ENCODE assay signal across 18 cellular contexts in genomic region chr10:11646450-11646849, GRCh38. TPM values are rescaled to one million over a fixed set of nuclear protein-coding genes. Genes with fewer than 3 reads are reported as not detected.
DNase-seq lines count a peak whose midpoint lies in the region; ATAC-seq and TF ChIP-seq lines count a peak whose summit lies in the region.
"Had no signal": no experiment of that assay in that cellular context is flagged by ENCODE, and none has a peak within 500 bp of the region (broad histone marks: within the 10 kb centered on the region; RNA-seq: fewer than 3 reads in every experiment).

No MANE protein-coding gene starts in this region.

- peaks cover 4% of the 10 kb centered on the region for H3K9me3 Mint-ChIP-seq in neural progenitor cell

- H3K4me1 ChIP-seq in DOHH2 (ENCODE audit: control insufficient read depth, low read length) (peaks cover 54% of the 10 kb centered on the region), OCI-LY7 (ENCODE audit: insufficient read depth, low read length, poor library complexity, severe bottlenecking) (peaks cover 25% of the 10 kb centered on the region), neural progenitor cell (no peaks in the 10 kb centered on the region), suprapubic skin (no peaks in the 10 kb centered on the region)
- H3K4me1 ChIP-seq: BLaER1, HAP-1 had no signal

- H3K9me3 ChIP-seq in DOHH2 (ENCODE audit: control insufficient read depth, insufficient read depth, low read length) (no peaks in the 10 kb centered on the region), OCI-LY7 (ENCODE audit: low read length) (no peaks in the 10 kb centered on the region), neural progenitor cell (ENCODE audit: low read depth) (no peaks in the 10 kb centered on the region), suprapubic skin (no peaks in the 10 kb centered on the region)
- H3K9me3 ChIP-seq: BLaER1, HAP-1, SJSA1 had no signal

- H3K27ac Mint-ChIP-seq in neural progenitor cell: no peak overlapping the region

- no peak overlapping the region for H3K9ac ChIP-seq in neural progenitor cell
- H3K9ac ChIP-seq: BLaER1 had no signal

- no peaks in the 10 kb centered on the region for H3K4me1 Mint-ChIP-seq in neural progenitor cell

- POLR2A ChIA-PET in OCI-LY7 (lab: Charles Lee): interaction anchor here (0.6 to 1.8 kb wide), 8 partner anchors 10 to 38 kb away, joined by 3 to 6 read pairs (median 4); no protein-coding TSS in a partner anchor

- no peak overlapping the region for H3K27ac ChIP-seq in DOHH2 (ENCODE audit: low read depth, low read length)
- H3K27ac ChIP-seq in OCI-LY7 (ENCODE audit: low read depth, low read length, poor library complexity, severe bottlenecking): peak overlapping the region; percentile 22
- H3K27ac ChIP-seq in neural progenitor cell: no peak overlapping the region
- no peak overlapping the region for H3K27ac ChIP-seq in suprapubic skin
- H3K27ac ChIP-seq: BLaER1, PC-9, SJSA1 had no signal

- H3K27me3 Mint-ChIP-seq in neural progenitor cell (ENCODE audit: insufficient read depth, low read depth): peaks cover 2% of the 10 kb centered on the region

- H3K4me3 Mint-ChIP-seq in neural progenitor cell: no peak overlapping the region

- DNase-seq in OCI-LY7 (ENCODE audit: low spot score): peak; percentile 55
- DNase-seq in neural progenitor cell (ENCODE audit: low spot score): no peak
- DNase-seq in NCI-H187 (lab: John Stamatoyannopoulos, UW): no peak
- DNase-seq in NCI-H1694 treated with DMSO at 0.1 percent for 48 hours (lab: John Stamatoyannopoulos, UW): no peak
- no peak for DNase-seq in UCSD-AML1 (lab: John Stamatoyannopoulos, UW; ENCODE audit: unreplicated experiment)
- DNase-seq in suprapubic skin (ENCODE audit: low spot score in 2 of 2): no peak
- DNase-seq: DND-41, GDM1, KG1, NCI-H1092 treated with DMSO at 0.1 percent for 48 hours, NCI-H1694, NCI-H526 treated with DMSO at 0.1 percent for 48 hours, PC-9 had no signal

- H3K9me2 ChIP-seq in DOHH2 (replicated peaks; ENCODE audit: control insufficient read depth, low read length) (no peaks in the 10 kb centered on the region), OCI-LY7 (ENCODE audit: insufficient read depth, low read length) (no peaks in the 10 kb centered on the region)

- TF ChIP-seq EP300 in suprapubic skin (IDR thresholded peaks at IDR 0.05): no peak

- H3K4me3 ChIP-seq in DOHH2 (ENCODE audit: low read length): peak overlapping the region; percentile 22
- peak overlapping the region; percentile 4 for H3K4me3 ChIP-seq in OCI-LY7 (ENCODE audit: low read depth, low read length, poor library complexity, severe bottlenecking)
- no peak overlapping the region for H3K4me3 ChIP-seq in neural progenitor cell
- no peak overlapping the region for H3K4me3 ChIP-seq in suprapubic skin
- H3K4me3 ChIP-seq: BLaER1, HAP-1, PC-9, SJSA1 had no signal

- BruUV-seq in OCI-LY7 (replicated peaks; lab: Mats Ljungman, UMichigan): no TSS peak

- H3K79me2 ChIP-seq in DOHH2 (ENCODE audit: control insufficient read depth, low read length) (no peaks in the 10 kb centered on the region), OCI-LY7 (ENCODE audit: insufficient read depth, low read depth, low read length) (no peaks in the 10 kb centered on the region), neural progenitor cell (ENCODE audit: low read depth) (no peaks in the 10 kb centered on the region)

- H4K20me1 ChIP-seq in DOHH2 (ENCODE audit: control insufficient read depth, insufficient read depth, low read depth, low read length) (no peaks in the 10 kb centered on the region), OCI-LY7 (ENCODE audit: insufficient read depth, low read length) (no peaks in the 10 kb centered on the region), neural progenitor cell (ENCODE audit: low read depth) (no peaks in the 10 kb centered on the region)
- H4K20me1 ChIP-seq: BLaER1 had no signal

- H3K27me3 ChIP-seq in DOHH2 (ENCODE audit: control insufficient read depth, low read length) (no peaks in the 10 kb centered on the region), neural progenitor cell (no peaks in the 10 kb centered on the region), suprapubic skin (peaks cover 2% of the 10 kb centered on the region)
- H3K27me3 ChIP-seq: BLaER1, SJSA1 had no signal

- peak overlapping the region; percentile 89 for H2AFZ ChIP-seq in OCI-LY7 (ENCODE audit: low read length)
- H2AFZ ChIP-seq in neural progenitor cell (replicated peaks): peak overlapping the region; percentile 21
- H2AFZ ChIP-seq: PC-9 had no signal

- TF ChIP-seq POLR2A in suprapubic skin (IDR thresholded peaks at IDR 0.05): no peak

- CTCF ChIA-PET in OCI-LY7 (lab: Charles Lee; ENCODE audit: unreplicated experiment): interaction anchor here (1.0 kb wide), 1 partner anchor 8 kb away, joined by 3 read pairs; no protein-coding TSS in a partner anchor

- H3K36me3 Mint-ChIP-seq in neural progenitor cell: no peaks in the 10 kb centered on the region

- TF ChIP-seq CTCF in DOHH2 (IDR thresholded peaks at IDR 0.05; ENCODE audit: low read depth, low read length, poor library complexity, severe bottlenecking) (no peak), OCI-LY7 (conservative IDR thresholded peaks at IDR 0.05; ENCODE audit: low read length) (no peak), neural progenitor cell (IDR thresholded peaks at IDR 0.05) (no peak), suprapubic skin (IDR thresholded peaks at IDR 0.05) (no peak)

- intact Hi-C loops in OCI-LY7 (cut with micrococcal nuclease; ENCODE audit: unreplicated experiment): no loop called here

- H3F3A ChIP-seq in DOHH2 (ENCODE audit: control insufficient read depth, insufficient read depth) (peaks cover 5% of the 10 kb centered on the region), neural progenitor cell (ENCODE audit: low read depth) (no peaks in the 10 kb centered on the region)

- H3K4me2 ChIP-seq in DOHH2 (ENCODE audit: low read length): peak overlapping the region; percentile 57
- H3K4me2 ChIP-seq in OCI-LY7 (ENCODE audit: low read length): peak overlapping the region; percentile 50
- no peak overlapping the region for H3K4me2 ChIP-seq in neural progenitor cell
- H3K4me2 ChIP-seq: BLaER1, PC-9 had no signal

- ATAC-seq in HG03025 (IDR thresholded peaks at IDR 0.05; ENCODE audit: low FRiP score, unreplicated experiment): peak; percentile 66

- H3K36me3 ChIP-seq in DOHH2 (ENCODE audit: control insufficient read depth, low read length) (no peaks in the 10 kb centered on the region), OCI-LY7 (ENCODE audit: insufficient read depth, low read length) (no peaks in the 10 kb centered on the region), neural progenitor cell (no peaks in the 10 kb centered on the region), suprapubic skin (no peaks in the 10 kb centered on the region)
- H3K36me3 ChIP-seq: BLaER1, HAP-1, SJSA1 had no signal

- WGBS in suprapubic skin: 84% methylated on average over 9 of the region's 9 CpGs

RNA-seq across cellular contexts. Expression of gene USP6NL, which starts 35.0 kb away (rescaled TPM):
- total RNA-seq in OCI-LY7 (2014; rRNA removed; shearing (Covaris generic)): 33.7 and 41.7 TPM in 2 replicates
- total RNA-seq in OCI-LY7 (2022) (59.7 and 62.0 TPM in 2 replicates), neural progenitor cell (ENCODE audit: low replicate concordance) (34.0 and 39.9 TPM in 2 replicates), suprapubic skin (10 to 100 TPM; 23.2 to 33.8 (median 27.7) TPM)

Comparison
In these comparisons a context has a peak if more than half of its experiments do, and no peak if none do; other contexts are left out.
1. H3K4me3 ChIP-seq: peak in DOHH2 (single experiment) and OCI-LY7 (single experiment); none in neural progenitor cell (single experiment) and suprapubic skin (single experiment).